Comparison of ENCODE assay signal across 8 cellular contexts in the genomic region with DNA sequence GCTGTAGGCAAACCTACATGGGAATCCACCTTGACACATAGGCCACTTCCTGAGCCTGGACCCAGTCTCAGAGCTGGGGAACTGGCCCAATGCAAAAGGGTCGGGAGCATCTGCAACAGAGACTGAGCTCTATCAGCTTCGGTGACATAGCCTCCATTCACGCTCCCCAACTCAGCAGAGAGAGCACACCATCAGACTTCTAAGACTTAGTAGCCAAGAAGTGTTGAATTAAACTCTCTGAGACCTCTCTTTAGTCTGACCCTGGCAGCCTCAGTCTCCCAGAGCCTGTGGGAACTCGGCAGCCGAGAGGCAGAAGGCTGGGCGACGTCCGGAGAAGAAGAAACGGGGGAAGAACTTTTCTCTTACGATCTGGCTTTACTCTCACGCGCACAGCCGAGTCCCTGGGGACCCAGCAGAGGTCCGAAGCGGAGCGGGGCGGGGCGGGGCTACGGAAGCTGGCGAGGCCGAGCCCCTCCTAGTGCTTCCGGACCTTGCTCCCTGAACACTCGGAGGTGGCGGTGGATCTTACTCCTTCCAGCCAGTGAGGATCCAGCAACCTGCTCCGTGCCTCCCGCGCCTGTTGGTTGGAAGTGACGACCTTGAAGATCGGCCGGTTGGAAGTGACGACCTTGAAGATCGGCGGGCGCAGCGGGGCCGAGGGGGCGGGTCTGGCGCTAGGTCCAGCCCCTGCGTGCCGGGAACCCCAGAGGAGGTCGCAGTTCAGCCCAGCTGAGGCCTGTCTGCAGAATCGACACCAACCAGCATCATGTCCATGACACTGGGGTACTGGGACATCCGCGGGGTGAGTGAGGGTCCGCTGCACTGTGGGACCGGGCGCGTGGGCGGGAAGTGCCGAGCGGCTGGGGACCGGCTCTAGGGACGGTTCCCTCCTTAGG. TPM values are rescaled to one million over a fixed set of nuclear protein-coding genes. Genes with fewer than 3 reads are reported as not detected.
A peak's percentile ranks its signal among the peaks of the same experiment; 100 is the strongest.
DNase-seq lines count a peak whose midpoint lies in the region; ATAC-seq and TF ChIP-seq lines count a peak whose summit lies in the region.

A gene (plus strand): TSS at position 476 of the 896 bp plus-strand sequence. CDS start 291 bp downstream, at position 767.

- H3K9me3 Mint-ChIP-seq in endothelial cell (ENCODE audit: unreplicated experiment) (no peaks in the 10 kb centered on the region), mesothelial cell of epicardium (no peaks in the 10 kb centered on the region)

- TF ChIP-seq CTCF in BJ (IDR thresholded peaks at IDR 0.05; ENCODE audit: insufficient read depth, low read depth, low read length), result peak; percentile 46
- no peak for TF ChIP-seq CTCF in endothelial cell (IDR thresholded peaks at IDR 0.05; ENCODE audit: unreplicated experiment)
- TF ChIP-seq CTCF in mesothelial cell of epicardium (IDR thresholded peaks at IDR 0.05; ENCODE audit: unreplicated experiment), result no peak

- H3K27me3 Mint-ChIP-seq in endothelial cell (ENCODE audit: unreplicated experiment), result peaks cover 6% of the 10 kb centered on the region
- peaks cover 29% of the 10 kb centered on the region for H3K27me3 Mint-ChIP-seq in mesothelial cell of epicardium (ENCODE audit: low read depth)

- CTCF ChIA-PET in BJ (lab: Yijun Ruan, JAX), result interaction anchor here (0.9 to 10.9 kb wide), 6 partner anchors 17 to 328 kb away, joined by 3 to 210 read pairs (median 6); a partner anchor contains a TSS

- H3K36me3 Mint-ChIP-seq in endothelial cell (ENCODE audit: low read depth, unreplicated experiment), result peaks cover 5% of the 10 kb centered on the region
- H3K36me3 Mint-ChIP-seq in mesothelial cell of epicardium, result no peaks in the 10 kb centered on the region

- POLR2A ChIA-PET in BJ (lab: Charles Lee), result interaction anchor here (0.6 to 0.7 kb wide), 2 partner anchors 25 to 76 kb away, joined by 6 to 10 read pairs; no protein-coding TSS in a partner anchor

- H3K4me1 Mint-ChIP-seq in endothelial cell (ENCODE audit: unreplicated experiment), result peaks cover 17% of the 10 kb centered on the region
- H3K4me1 Mint-ChIP-seq in mesothelial cell of epicardium, result peaks cover 37% of the 10 kb centered on the region

- ATAC-seq in GM19025 (IDR thresholded peaks at IDR 0.05; ENCODE audit: low read depth, unreplicated experiment) (peak; percentile 92), HG03196 (IDR thresholded peaks at IDR 0.05; ENCODE audit: unreplicated experiment) (peak; percentile 88)

- peak within 1 kb of the TSS; percentile 93 for H3K4me3 Mint-ChIP-seq in endothelial cell (ENCODE audit: unreplicated experiment)
- H3K4me3 Mint-ChIP-seq in mesothelial cell of epicardium, result peak within 1 kb of the TSS; percentile 92

- peaks cover 2% of the 10 kb centered on the region; the same call in 1 of the 2 replicates for H3K27me3 ChIP-seq in BJ (ENCODE audit: control insufficient read depth, insufficient read depth, low read length)

- DNase-seq in BJ (ENCODE audit: low read depth), result no peak
- DNase-seq in NOMO-1 treated with dmso at 0.1 percent for 144 hours (lab: John Stamatoyannopoulos, UW; ENCODE audit: unreplicated experiment), result peak; percentile 68
- DNase-seq in activated CD8-positive, alpha-beta memory T cell treated with anti-CD3 and anti-CD28 coated beads, Interleukin-2, amount 50 U/mL, for 4 hours, result peak; percentile 63
- DNase-seq in endothelial cell (ENCODE audit: low spot score), result peak; percentile 63
- DNase-seq in mesothelial cell of epicardium (ENCODE audit: low spot score in 2 of 2, unreplicated experiment in 2 of 2), result peak; percentile 50 to 77
- DNase-seq in stimulated activated CD8-positive, alpha-beta memory T cell treated with anti-CD3 and anti-CD28 coated beads, Interleukin-15, amount 100 ng/mL, for 4 hours (ENCODE audit: low read depth in 2 of 2), result peak; percentile 22 to 39

- H3K36me3 ChIP-seq in BJ (ENCODE audit: control insufficient read depth, insufficient read depth, low read length), result no peaks in the 10 kb centered on the region

- H3K4me3 ChIP-seq in BJ (ENCODE audit: low read depth, low read length), result peak within 1 kb of the TSS; percentile 66

- H3K27ac Mint-ChIP-seq in endothelial cell (ENCODE audit: unreplicated experiment) (no peak within 1 kb of the TSS), mesothelial cell of epicardium (peak within 1 kb of the TSS; percentile 91)

RNA-seq across cellular contexts. Expression of the gene that starts here (rescaled TPM):
- 28.4 and 28.5 TPM in 2 replicates for polyA plus RNA-seq in BJ (2011; rRNA removed)
- 13.6 and 14.1 TPM in 2 replicates for polyA minus RNA-seq in BJ (2011; rRNA and poly(A)+ RNA removed)
- 7.8 TPM for total RNA-seq in endothelial cell (ENCODE audit: unreplicated experiment)
- 23.4 to 24.9 TPM (median 23.7 TPM) in 3 replicates for total RNA-seq in mesothelial cell of epicardium
